In genomic region chr11:60345489-60345888, GRCh38 we compare ENCODE assay signal across 9 cellular contexts. TPM values are rescaled to one million over a fixed set of nuclear protein-coding genes. Genes with fewer than 3 reads are reported as not detected.
A peak's percentile ranks its signal among the peaks of the same experiment; 100 is the strongest.
DNase-seq lines count a peak whose midpoint lies in the region; ATAC-seq, FAIRE-seq and TF ChIP-seq lines count a peak whose summit lies in the region.
"Had no signal": no experiment of that assay in that cellular context is flagged by ENCODE, and none has a peak within 500 bp of the region (broad histone marks: within the 10 kb centered on the region; RNA-seq: fewer than 3 reads in every experiment).

No MANE protein-coding gene starts in this region.

- TF ChIP-seq CTCF in GM12875 (IDR thresholded peaks at IDR 0.05; ENCODE audit: borderline replicate concordance, insufficient read depth, low read depth, low read length) = peak; percentile 69
- peak; percentile 70 for TF ChIP-seq CTCF in PC-3 (conservative IDR thresholded peaks at IDR 0.05; ENCODE audit: low read depth, low read length)
- TF ChIP-seq CTCF in uterus (IDR thresholded peaks at IDR 0.05) = no peak
- no peak for TF ChIP-seq CTCF in tibial artery (IDR thresholded peaks at IDR 0.05)

- H3K36me3 ChIP-seq in PC-3 (ENCODE audit: low read depth, low read length) (no peaks in the 10 kb centered on the region), uterus (no peaks in the 10 kb centered on the region), tibial artery (no peaks in the 10 kb centered on the region)

- intact Hi-C loops in PC-3 (cut with micrococcal nuclease) = no loop called here
- intact Hi-C loops in left ventricle myocardium superior (cut with micrococcal nuclease) = no loop called here
- intact Hi-C loops in uterus (cut with DNase I; ENCODE audit: low total_unique reads) = no loop called here
- intact Hi-C loops in tibial artery (cut with DNase I; ENCODE audit: low total_unique reads) = no loop called here

- H3K27me3 ChIP-seq in PC-3 (ENCODE audit: low read length) (peaks cover 58% of the 10 kb centered on the region), uterus (no peaks in the 10 kb centered on the region), tibial artery (no peaks in the 10 kb centered on the region)

- no peaks in the 10 kb centered on the region for H3K79me2 ChIP-seq in PC-3 (ENCODE audit: low read length)

- H3K4me2 ChIP-seq in PC-3 (ENCODE audit: low read length) = no peak overlapping the region

- peak; percentile 17 for DNase-seq in ACHN
- peak; percentile 54 for DNase-seq in PC-3
- DNase-seq in left ventricle myocardium superior = peak; percentile 36
- DNase-seq in NK-92 (lab: John Stamatoyannopoulos, UW; ENCODE audit: unreplicated experiment) = no peak
- DNase-seq in HTR-8/SVneo (ENCODE audit: insufficient read length, low spot score) = no peak
- DNase-seq in uterus = no peak
- DNase-seq in tibial artery = no peak

- no peaks in the 10 kb centered on the region for H3F3A ChIP-seq in PC-3 (ENCODE audit: low read length, unreplicated experiment)

- no peaks in the 10 kb centered on the region for H3K4me1 ChIP-seq in PC-3 (ENCODE audit: insufficient read depth, low read length)
- H3K4me1 ChIP-seq in uterus = no peaks in the 10 kb centered on the region
- H3K4me1 ChIP-seq in tibial artery = no peaks in the 10 kb centered on the region

- in situ Hi-C loops in ACHN (cut with HindIII; ENCODE audit: low pct_ligation_motif_present, low pct_unique_long_range_greater_than_20kb, low sequenced_read_pairs) = no loop called here

- POLR2A ChIA-PET in PC-3 (lab: Charles Lee; ENCODE audit: unreplicated experiment) = interaction anchor here (0.6 kb wide), 1 partner anchor 172 kb away, joined by 6 read pairs; no protein-coding TSS in a partner anchor

- H4K20me1 ChIP-seq in PC-3 (ENCODE audit: low read length) = no peaks in the 10 kb centered on the region

- no peak for TF ChIP-seq POLR2A in uterus (IDR thresholded peaks at IDR 0.05)

- no peak overlapping the region for H3K9ac ChIP-seq in PC-3 (ENCODE audit: low read length)

- no peak overlapping the region for H2AFZ ChIP-seq in PC-3 (ENCODE audit: low read length)

- no peak overlapping the region for H3K4me3 ChIP-seq in GM12875 (ENCODE audit: low read depth, low read length)
- no peak overlapping the region for H3K4me3 ChIP-seq in PC-3 (ENCODE audit: low read length)
- H3K4me3 ChIP-seq in uterus = no peak overlapping the region
- H3K4me3 ChIP-seq in tibial artery = no peak overlapping the region

- ATAC-seq in PC-3 = no peak
- no peak for ATAC-seq in left ventricle myocardium superior
- ATAC-seq: activated naive CD4-positive, alpha-beta T cell treated with anti-CD3 and anti-CD28 coated beads, Interleukin-2, amount 50 U/mL, for 72 hours had no signal

- H3K27ac ChIP-seq in PC-3 (ENCODE audit: low read length) (no peak overlapping the region), uterus (no peak overlapping the region), tibial artery (no peak overlapping the region)

- H3K9me3 ChIP-seq in PC-3 (ENCODE audit: low read length) (no peaks in the 10 kb centered on the region), uterus (no peaks in the 10 kb centered on the region), tibial artery (no peaks in the 10 kb centered on the region)

- no peaks in the 10 kb centered on the region for H3K9me2 ChIP-seq in PC-3 (replicated peaks; ENCODE audit: low read length)

- no peak for FAIRE-seq in HTR-8/SVneo (lab: Jason Lieb, UNC)

- CTCF ChIA-PET in PC-3 (lab: Charles Lee) = no interaction called here

- BruUV-seq in PC-3 (replicated peaks; lab: Mats Ljungman, UMichigan) = no TSS peak

RNA-seq across cellular contexts. Expression of gene MS4A6E, which starts 18.4 kb away (rescaled TPM):
- total RNA-seq in PC-3 (2014; rRNA removed) (not detected in 2 replicates), left ventricle myocardium superior (not detected), uterus (not detected)
- total RNA-seq: activated naive CD4-positive, alpha-beta T cell treated with anti-CD3 and anti-CD28 coated beads, Interleukin-2, amount 50 U/mL, for 72 hours had no signal

RNA-seq across cellular contexts. Expression of gene MS4A7, which starts 32.8 kb away (rescaled TPM):
- total RNA-seq in PC-3 (2014; rRNA removed) (2.1 and 3.6 TPM in 2 replicates), left ventricle myocardium superior (13.0 TPM), uterus (10 to 100 TPM; 11.0 to 45.9 (median 29.0) TPM)
- total RNA-seq: activated naive CD4-positive, alpha-beta T cell treated with anti-CD3 and anti-CD28 coated beads, Interleukin-2, amount 50 U/mL, for 72 hours had no signal

RNA-seq across cellular contexts. Expression of gene MS4A14, which starts 50.8 kb away (rescaled TPM):
- total RNA-seq in PC-3 (2014; rRNA removed) (0.07 and 0.29 TPM in 2 replicates), left ventricle myocardium superior (0.52 TPM), uterus (1 to 10 TPM in 1 of 4 donors, under 1 TPM in 1, not detected in 2; 0.26 to 1.7 TPM)
- total RNA-seq: activated naive CD4-positive, alpha-beta T cell treated with anti-CD3 and anti-CD28 coated beads, Interleukin-2, amount 50 U/mL, for 72 hours had no signal

Comparison
In these comparisons a context has a peak if more than half of its experiments do, and no peak if none do; other contexts are left out.
1. DNase-seq: peak in ACHN (single experiment), PC-3 (single experiment) and left ventricle myocardium superior (single experiment); none in NK-92 (single experiment), HTR-8/SVneo (single experiment), uterus (0 of 2) and tibial artery (0 of 2).
2. CTCF ChIP-seq: peak in GM12875 (single experiment) and PC-3 (single experiment); none in uterus (0 of 4) and tibial artery (0 of 2).